Comparison of ENCODE assay signal across 15 cellular contexts in genomic region chr3:128807186-128807830, GRCh38.
DNase-seq lines count a peak whose midpoint lies in the region; ATAC-seq and TF ChIP-seq lines count a peak whose summit lies in the region.
"Had no signal": no experiment of that assay in that cellular context is flagged by ENCODE, and none has a peak within 500 bp of the region (broad histone marks: within the 10 kb centered on the region; RNA-seq: fewer than 3 reads in every experiment).

No MANE protein-coding gene starts in this region.

- H3K14ac ChIP-seq in H9 (ENCODE audit: insufficient read depth, low read length): no peak overlapping the region

- no peak for TF ChIP-seq POLR2A in GM18505 (IDR thresholded peaks at IDR 0.05; ENCODE audit: borderline replicate concordance, extremely low read depth, insufficient read depth, insufficient read length)

- no peaks in the 10 kb centered on the region for H3K4me1 ChIP-seq in smooth muscle cell (ENCODE audit: low read depth)
- no peaks in the 10 kb centered on the region for H3K4me1 ChIP-seq in H9 (ENCODE audit: insufficient read depth, low read length)

- H3K27me3 ChIP-seq in smooth muscle cell (ENCODE audit: low read depth) (no peaks in the 10 kb centered on the region), H9 (ENCODE audit: insufficient read depth, low read length) (no peaks in the 10 kb centered on the region)
- H3K27me3 ChIP-seq: MG63, vagina had no signal

- POLR2A ChIA-PET in T-cell (lab: Charles Lee): no interaction called here

- H3K27ac Mint-ChIP-seq in activated naive CD4-positive, alpha-beta T cell treated with anti-CD3 and anti-CD28 coated beads for 36 hours: peak overlapping the region; percentile 96
- H3K27ac Mint-ChIP-seq in T-cell: peak overlapping the region; percentile 90 to 94
- peak overlapping the region in 1 of 3 experiments; percentile 32; a peak in 2 of 7 replicates for H3K27ac Mint-ChIP-seq in H9

- H3K9me3 ChIP-seq in smooth muscle cell (replicated peaks; ENCODE audit: low read depth) (no peaks in the 10 kb centered on the region), H9 (ENCODE audit: control insufficient read depth, low read depth, low read length) (no peaks in the 10 kb centered on the region)
- H3K9me3 ChIP-seq: MG63, vagina had no signal

- peaks cover 2% of the 10 kb centered on the region for H3K79me1 ChIP-seq in H9 (ENCODE audit: insufficient read depth, low read depth, low read length, poor library complexity, severe bottlenecking)

- no peak overlapping the region for H3K4me3 ChIP-seq in smooth muscle cell
- H3K4me3 ChIP-seq: GM12878, MG63, skin epidermis, vagina had no signal

- no peak overlapping the region for H3K9ac ChIP-seq in smooth muscle cell (ENCODE audit: low read depth)
- H3K9ac ChIP-seq in H9 (ENCODE audit: extremely low read depth, insufficient read length, low read length): no peak overlapping the region

- WGBS in smooth muscle cell (ENCODE audit: low lambda C conversion rate): 90% methylated on average over 9 of the region's 9 CpGs
- WGBS in H9 (ENCODE audit: extremely low coverage, insufficient read length, low lambda C conversion rate): no CpG with 5 or more reads among the region's 9 CpGs

- CTCF ChIA-PET in activated naive CD4-positive, alpha-beta T cell treated with anti-CD3 and anti-CD28 coated beads for 36 hours (lab: Charles Lee): interaction anchor here (1.6 to 2.6 kb wide), 2 partner anchors 13 to 127 kb away, joined by 7 to 11 read pairs; no protein-coding TSS in a partner anchor
- CTCF ChIA-PET in T-cell (lab: Charles Lee): interaction anchor here (0.5 to 0.6 kb wide), 2 partner anchors 28 to 116 kb away, joined by 3 to 4 read pairs; no protein-coding TSS in a partner anchor

- DNase-seq in activated naive CD4-positive, alpha-beta T cell treated with anti-CD3 and anti-CD28 coated beads for 36 hours: no peak
- DNase-seq in activated naive CD4-positive, alpha-beta T cell treated with anti-CD3 and anti-CD28 coated beads, Interleukin-2, amount 50 U/mL, for 16 hours: no peak
- DNase-seq in T-cell: no peak
- DNase-seq in epithelial cell of prostate (ENCODE audit: low read depth, low spot score): no peak
- no peak for DNase-seq in smooth muscle cell (lab: John Stamatoyannopoulos, UW; ENCODE audit: unreplicated experiment)
- DNase-seq in H9: no peak
- no peak for DNase-seq in midbrain (lab: John Stamatoyannopoulos, UW)
- DNase-seq: MG63; NCI-H1694 treated with DMSO at 0.1 percent for 48 hours; NCI-H510A treated with DMSO at 0.1 percent for 48 hours; stimulated activated naive CD4-positive, alpha-beta T cell treated with Interleukin-2 at 50 U/mL for 16 hours had no signal

- H3K79me2 ChIP-seq in smooth muscle cell (ENCODE audit: low read depth) (peaks cover 15% of the 10 kb centered on the region), H9 (ENCODE audit: insufficient read depth, low read length) (no peaks in the 10 kb centered on the region)

- no peak overlapping the region for H2BK120ac ChIP-seq in H9 (ENCODE audit: low read depth, low read length, poor library complexity, severe bottlenecking)

- no peaks in the 10 kb centered on the region for H3K9me3 Mint-ChIP-seq in activated naive CD4-positive, alpha-beta T cell treated with anti-CD3 and anti-CD28 coated beads for 36 hours
- no peaks in the 10 kb centered on the region for H3K9me3 Mint-ChIP-seq in T-cell
- H3K9me3 Mint-ChIP-seq in H9: no peaks in the 10 kb centered on the region

- no peak overlapping the region for H4K5ac ChIP-seq in H9 (ENCODE audit: insufficient read length, low read depth, low read length)

- H4K20me1 ChIP-seq in smooth muscle cell (ENCODE audit: low read depth) (peaks cover 75% of the 10 kb centered on the region), H9 (ENCODE audit: control insufficient read depth, insufficient read depth, insufficient read length) (no peaks in the 10 kb centered on the region)

- no peak overlapping the region for H2BK5ac ChIP-seq in H9 (ENCODE audit: insufficient read length, low read length)

- H3K27ac ChIP-seq in epithelial cell of prostate (peak overlapping the region; percentile 48), smooth muscle cell (ENCODE audit: low read depth) (peak overlapping the region; percentile 45), H9 (ENCODE audit: insufficient read length, low read depth, low read length) (no peak overlapping the region)
- H3K27ac ChIP-seq: vagina had no signal

- H3K18ac ChIP-seq in H9 (ENCODE audit: insufficient read length, low read depth, low read length): no peak overlapping the region

- no peak overlapping the region for H2BK15ac ChIP-seq in H9 (ENCODE audit: low read depth, low read length)

- H3K56ac ChIP-seq in H9 (ENCODE audit: insufficient read length, low read depth, low read length): no peak overlapping the region

- H4K91ac ChIP-seq in H9 (ENCODE audit: insufficient read length, low read depth, low read length): no peak overlapping the region

- H3K4me2 ChIP-seq in smooth muscle cell (no peak overlapping the region), H9 (ENCODE audit: insufficient read depth, insufficient read length, low read length) (no peak overlapping the region)

- no peak for ATAC-seq in T-cell (replicated peaks in 1 of 4)
- ATAC-seq in GM18505 (IDR thresholded peaks at IDR 0.05; ENCODE audit: unreplicated experiment): no peak

- no peak overlapping the region for H3K23ac ChIP-seq in H9 (ENCODE audit: insufficient read length, low read depth, low read length)

- H3K36me3 ChIP-seq in smooth muscle cell (ENCODE audit: low read depth): peaks cover 14% of the 10 kb centered on the region

- no peak overlapping the region for H3K4me3 Mint-ChIP-seq in activated naive CD4-positive, alpha-beta T cell treated with anti-CD3 and anti-CD28 coated beads for 36 hours
- H3K4me3 Mint-ChIP-seq in T-cell (no peak overlapping the region), H9 (no peak overlapping the region)

- no peak overlapping the region for H4K8ac ChIP-seq in H9 (replicated peaks; ENCODE audit: insufficient read length, low read depth, low read length)

- TF ChIP-seq CTCF in smooth muscle cell (IDR thresholded peaks at IDR 0.05; ENCODE audit: borderline replicate concordance, insufficient read depth, poor library complexity, severe bottlenecking) (no peak), H9 (conservative IDR thresholded peaks at IDR 0.05) (no peak)

- no peak overlapping the region for H2BK12ac ChIP-seq in H9 (ENCODE audit: insufficient read length, low read depth, low read length)

- H2AFZ ChIP-seq in smooth muscle cell (ENCODE audit: low read depth) (no peak overlapping the region), H9 (ENCODE audit: low read length) (no peak overlapping the region)

- H3F3A ChIP-seq in smooth muscle cell (ENCODE audit: low read depth): no peaks in the 10 kb centered on the region

- intact Hi-C loops in activated naive CD4-positive, alpha-beta T cell treated with anti-CD3 and anti-CD28 coated beads for 36 hours (cut with micrococcal nuclease): loop anchor here (10.0 kb wide), 1 partner anchor 753 kb away; the partner anchor contains the start of gene SEC61A1

- H3K27me3 Mint-ChIP-seq in activated naive CD4-positive, alpha-beta T cell treated with anti-CD3 and anti-CD28 coated beads for 36 hours (ENCODE audit: low read depth): no peaks in the 10 kb centered on the region
- H3K27me3 Mint-ChIP-seq in T-cell (no peaks in the 10 kb centered on the region), H9 (ENCODE audit: low read depth) (no peaks in the 10 kb centered on the region)

- peaks cover 56% of the 10 kb centered on the region for H3K4me1 Mint-ChIP-seq in activated naive CD4-positive, alpha-beta T cell treated with anti-CD3 and anti-CD28 coated beads for 36 hours (ENCODE audit: low read depth)
- peaks cover 52 to 54% (median 52%) of the 10 kb centered on the region in 3 donors for H3K4me1 Mint-ChIP-seq in T-cell
- peaks cover 13 to 20% of the 10 kb centered on the region in 2 experiments for H3K4me1 Mint-ChIP-seq in H9

- H3T11ph ChIP-seq in H9 (ENCODE audit: low read length): no peak overlapping the region

- no peak overlapping the region for H2BK20ac ChIP-seq in H9 (ENCODE audit: low read depth, low read length, poor library complexity, severe bottlenecking)

- no peaks in the 10 kb centered on the region for H3K23me2 ChIP-seq in H9 (ENCODE audit: insufficient read length, low read depth, low read length, poor library complexity, severe bottlenecking)

- no peak overlapping the region for H2AK5ac ChIP-seq in H9 (ENCODE audit: insufficient read length, low read length)

- H3K36me3 Mint-ChIP-seq in activated naive CD4-positive, alpha-beta T cell treated with anti-CD3 and anti-CD28 coated beads for 36 hours (ENCODE audit: low read depth): peaks cover 43% of the 10 kb centered on the region
- H3K36me3 Mint-ChIP-seq in T-cell (peaks cover 47% of the 10 kb centered on the region), H9 (ENCODE audit: insufficient read depth in 1 of 3, low read depth in 3 of 3) (peaks cover 35 to 68% (median 50%) of the 10 kb centered on the region in 3 experiments; a peak in 6 of 7 replicates)

- H3K4ac ChIP-seq in H9 (ENCODE audit: low read depth, low read length): no peak overlapping the region
